19 cellular contexts compared by ENCODE assay signal in the genomic region with DNA sequence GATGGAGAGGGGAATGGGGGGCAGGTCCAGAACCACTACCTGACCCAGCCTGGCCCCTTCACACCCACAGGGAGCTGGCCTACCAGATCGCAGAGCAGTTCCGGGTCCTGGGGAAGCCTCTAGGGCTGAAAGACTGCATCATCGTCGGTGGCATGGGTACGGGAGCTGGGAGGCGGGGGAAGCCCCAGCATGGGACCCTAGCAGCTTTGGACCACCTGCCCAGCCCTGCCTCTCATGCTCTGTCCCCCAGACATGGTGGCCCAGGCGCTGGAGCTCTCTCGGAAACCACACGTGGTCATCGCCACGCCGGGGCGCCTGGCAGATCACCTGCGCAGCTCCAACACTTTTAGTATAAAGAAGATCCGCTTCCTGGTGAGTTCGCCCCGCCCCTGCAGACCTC. TPM values are rescaled to one million over a fixed set of nuclear protein-coding genes. Genes with fewer than 3 reads are reported as not detected.
DNase-seq lines count a peak whose midpoint lies in the region; ATAC-seq and TF ChIP-seq lines count a peak whose summit lies in the region.
"Had no signal": no experiment of that assay in that cellular context is flagged by ENCODE, and none has a peak within 500 bp of the region (broad histone marks: within the 10 kb centered on the region; RNA-seq: fewer than 3 reads in every experiment).

No MANE protein-coding gene starts in this region.

- 91 to 96% methylated on average over 10 to 17 of the region's 17 CpGs for WGBS in endodermal cell (ENCODE audit: insufficient coverage in 1 of 2, insufficient read length in 1 of 2), 2 experiments
- WGBS in heart right ventricle, 2 donors = 96% methylated on average over 17 of the region's 17 CpGs

- POLR2A ChIA-PET in RWPE1 (lab: Yijun Ruan, JAX; ENCODE audit: low non-redundant PET) = no interaction called here

- H3K27me3 ChIP-seq in endodermal cell (ENCODE audit: control insufficient read depth, insufficient read depth, low read length, poor library complexity, severe bottlenecking) (no peaks in the 10 kb centered on the region), heart right ventricle (no peaks in the 10 kb centered on the region)
- H3K27me3 ChIP-seq: tibial nerve had no signal

- no peaks in the 10 kb centered on the region for H3K4me1 ChIP-seq in endodermal cell (ENCODE audit: control insufficient read depth, insufficient read depth, low read length)
- peaks cover 11 to 33% (median 30%) of the 10 kb centered on the region in 9 donors for H3K4me1 ChIP-seq in heart right ventricle

- CTCF ChIA-PET in activated CD8-positive, alpha-beta memory T cell treated with anti-CD3 and anti-CD28 coated beads, Interleukin-2, amount 10 ng/mL, durations not matched to agents 7 days and 5 days (lab: Charles Lee) = no interaction called here
- CTCF ChIA-PET in RWPE1 (lab: Yijun Ruan, JAX) = no interaction called here

- H3K36me3 ChIP-seq in endodermal cell (ENCODE audit: control insufficient read depth, insufficient read depth, low read length) = peaks cover 20% of the 10 kb centered on the region
- peaks cover 0 to 63% (median 35%) of the 10 kb centered on the region in 9 donors for H3K36me3 ChIP-seq in heart right ventricle

- H3K9ac ChIP-seq in endodermal cell (ENCODE audit: extremely low read depth, low read length, poor library complexity, severe bottlenecking) = no peak overlapping the region

- H3K27me3 Mint-ChIP-seq in activated CD8-positive, alpha-beta memory T cell treated with anti-CD3 and anti-CD28 coated beads, Interleukin-2, amount 10 ng/mL, durations not matched to agents 7 days and 5 days = no peaks in the 10 kb centered on the region
- H3K27me3 Mint-ChIP-seq in endodermal cell (ENCODE audit: insufficient read depth) = no peaks in the 10 kb centered on the region

- no peaks in the 10 kb centered on the region for H3K9me3 Mint-ChIP-seq in activated CD8-positive, alpha-beta memory T cell treated with anti-CD3 and anti-CD28 coated beads, Interleukin-2, amount 10 ng/mL, durations not matched to agents 7 days and 5 days (ENCODE audit: low read depth)
- no peaks in the 10 kb centered on the region for H3K9me3 Mint-ChIP-seq in endodermal cell

- intact Hi-C loops in posterior vena cava (cut with DNase I) = no loop called here
- intact Hi-C loops in cardiac septum (cut with DNase I) = no loop called here
- intact Hi-C loops in heart right ventricle (cut with DNase I) = no loop called here

- no peak overlapping the region for H3K27ac Mint-ChIP-seq in activated CD8-positive, alpha-beta memory T cell treated with anti-CD3 and anti-CD28 coated beads, Interleukin-2, amount 10 ng/mL, durations not matched to agents 7 days and 5 days
- no peak overlapping the region for H3K27ac Mint-ChIP-seq in endodermal cell

- H3K27ac ChIP-seq in RWPE1 (peak overlapping the region; percentile 9; the same call in 1 of the 2 replicates), endodermal cell (ENCODE audit: low read depth, low read length) (no peak overlapping the region), heart right ventricle (no peak overlapping the region)
- H3K27ac ChIP-seq: tibial nerve had no signal

- H3K4me1 Mint-ChIP-seq in activated CD8-positive, alpha-beta memory T cell treated with anti-CD3 and anti-CD28 coated beads, Interleukin-2, amount 10 ng/mL, durations not matched to agents 7 days and 5 days = peaks cover 33% of the 10 kb centered on the region
- H3K4me1 Mint-ChIP-seq in endodermal cell = peaks cover 4% of the 10 kb centered on the region

- no peaks in the 10 kb centered on the region for H3K9me3 ChIP-seq in endodermal cell (ENCODE audit: control insufficient read depth, low read length)
- H3K9me3 ChIP-seq in heart right ventricle = no peaks in the 10 kb centered on the region
- H3K9me3 ChIP-seq: tibial nerve had no signal

- no peak for ATAC-seq in activated CD8-positive, alpha-beta memory T cell treated with anti-CD3 and anti-CD28 coated beads, Interleukin-2, amount 10 ng/mL, durations not matched to agents 7 days and 5 days
- ATAC-seq in activated CD4-positive, CD25-positive, alpha-beta regulatory T cell treated with anti-CD3 and anti-CD28 coated beads, Interleukin-2, amount 50 U/mL, for 24 hours = no peak
- ATAC-seq in heart right ventricle = no peak

- peaks cover 29% of the 10 kb centered on the region for H3K36me3 Mint-ChIP-seq in activated CD8-positive, alpha-beta memory T cell treated with anti-CD3 and anti-CD28 coated beads, Interleukin-2, amount 10 ng/mL, durations not matched to agents 7 days and 5 days
- peaks cover 36% of the 10 kb centered on the region for H3K36me3 Mint-ChIP-seq in endodermal cell (ENCODE audit: low read depth)

- no peak for DNase-seq in activated CD8-positive, alpha-beta memory T cell treated with anti-CD3 and anti-CD28 coated beads, Interleukin-2, amount 10 ng/mL, durations not matched to agents 7 days and 5 days
- DNase-seq in activated CD8-positive, alpha-beta memory T cell treated with anti-CD3 and anti-CD28 coated beads, Interleukin-2, amount 50 U/mL, for 4 hours = no peak
- DNase-seq in RWPE1 (ENCODE audit: low spot score) (no peak), endodermal cell (no peak), posterior vena cava (ENCODE audit: low spot score) (peak; percentile 78), cardiac septum (ENCODE audit: low spot score) (no peak), heart right ventricle (no peak)
- DNase-seq: activated CD4-positive, CD25-positive, alpha-beta regulatory T cell treated with anti-CD3 and anti-CD28 coated beads, Interleukin-2, amount 50 U/mL, for 72 hours; activated T-cell treated with anti-CD3 and anti-CD28 coated beads, Interleukin-2, amount 50 U/mL, for 1 hour; anterior cingulate cortex; DMS79 treated with DMSO at 0.1 percent for 48 hours; mesendoderm; NCI-H1105; NCI-H526; retina; stimulated activated naive CD4-positive, alpha-beta T cell had no signal

- TF ChIP-seq CTCF in RWPE1 (conservative IDR thresholded peaks at IDR 0.05; ENCODE audit: low read depth) (no peak), endodermal cell (conservative IDR thresholded peaks at IDR 0.05) (no peak), heart right ventricle (IDR thresholded peaks at IDR 0.05) (no peak)

- H3K4me3 ChIP-seq in endodermal cell (ENCODE audit: low read length) = no peak overlapping the region
- H3K4me3 ChIP-seq in heart right ventricle = no peak overlapping the region
- H3K4me3 ChIP-seq: tibial nerve had no signal

- peak overlapping the region; percentile 94 for H3K4me3 Mint-ChIP-seq in activated CD8-positive, alpha-beta memory T cell treated with anti-CD3 and anti-CD28 coated beads, Interleukin-2, amount 10 ng/mL, durations not matched to agents 7 days and 5 days
- peak overlapping the region; percentile 95 for H3K4me3 Mint-ChIP-seq in endodermal cell

RNA-seq across cellular contexts. Expression of a gene that starts 2.1 kb away (rescaled TPM):
- 10 to 100 TPM; 48.2 to 56.4 TPM for total RNA-seq in activated CD8-positive, alpha-beta memory T cell treated with anti-CD3 and anti-CD28 coated beads, Interleukin-2, amount 10 ng/mL, durations not matched to agents 7 days and 5 days
- total RNA-seq in endodermal cell = 10 to 100 TPM; 30.4 to 37.9 TPM
- 23.5 TPM for polyA plus RNA-seq in endodermal cell (2013, experiment 1 of 2)
- polyA plus RNA-seq in endodermal cell (2013, experiment 2 of 2) = 23.6 TPM
- total RNA-seq in posterior vena cava = 10 to 100 TPM; 28.8 to 28.9 TPM
- 22.9 TPM for total RNA-seq in cardiac septum
- total RNA-seq in heart right ventricle = 10 to 100 TPM; 16.2 to 29.8 (median 21.3) TPM
- polyA plus RNA-seq in heart right ventricle = 10 to 100 TPM; 44.4 to 74.5 TPM

RNA-seq across cellular contexts. Expression of a gene that starts 2.4 kb away (rescaled TPM):
- total RNA-seq in activated CD8-positive, alpha-beta memory T cell treated with anti-CD3 and anti-CD28 coated beads, Interleukin-2, amount 10 ng/mL, durations not matched to agents 7 days and 5 days = 100 to 1,000 TPM; 251 to 264 TPM
- total RNA-seq in endodermal cell = 100 to 1,000 TPM; 226 to 241 TPM
- 166 TPM for polyA plus RNA-seq in endodermal cell (2013, experiment 1 of 2)
- polyA plus RNA-seq in endodermal cell (2013, experiment 2 of 2) = 159 TPM
- 100 to 1,000 TPM; 139 to 141 TPM for total RNA-seq in posterior vena cava
- 133 TPM for total RNA-seq in cardiac septum
- total RNA-seq in heart right ventricle = 100 to 1,000 TPM; 102 to 157 (median 117) TPM
- 100 to 1,000 TPM; 166 to 302 TPM for polyA plus RNA-seq in heart right ventricle

RNA-seq across cellular contexts. Expression of a gene that starts 19.4 kb away (rescaled TPM):
- total RNA-seq in activated CD8-positive, alpha-beta memory T cell treated with anti-CD3 and anti-CD28 coated beads, Interleukin-2, amount 10 ng/mL, durations not matched to agents 7 days and 5 days = under 1 TPM in 1 of 2 experiments, not detected in 1; 0.26 TPM
- total RNA-seq in endodermal cell = 10 to 100 TPM; 21.5 to 31.2 TPM
- polyA plus RNA-seq in endodermal cell (2013, experiment 1 of 2) = 63.3 TPM
- 51.0 TPM for polyA plus RNA-seq in endodermal cell (2013, experiment 2 of 2)
- total RNA-seq in posterior vena cava = 10 to 100 TPM; 28.8 to 37.0 TPM
- 15.6 TPM for total RNA-seq in cardiac septum
- 10 to 100 TPM; 10.4 to 23.2 (median 13.6) TPM for total RNA-seq in heart right ventricle
- 10 to 100 TPM; 20.8 to 24.8 TPM for polyA plus RNA-seq in heart right ventricle
- total RNA-seq: T-helper 2 cell treated with Interferon-gamma antibody and Interleukin-4, amounts not matched to agents 100 ng/mL and 5 ng/mL, for 36 hours had no signal

RNA-seq across cellular contexts. Expression of a gene that starts 25.6 kb away (rescaled TPM):
- total RNA-seq in activated CD8-positive, alpha-beta memory T cell treated with anti-CD3 and anti-CD28 coated beads, Interleukin-2, amount 10 ng/mL, durations not matched to agents 7 days and 5 days = not detected
- total RNA-seq in endodermal cell (10 to 100 TPM; 16.6 to 25.5 TPM), posterior vena cava (1 to 10 TPM in 1 of 2 donors, under 1 TPM in 1; 0.38 to 1.5 TPM), cardiac septum (1.8 TPM), heart right ventricle (1 to 10 TPM in 6 of 10 donors, under 1 TPM in 4; 0.42 to 3.3 (median 1.3) TPM)
- polyA plus RNA-seq in endodermal cell (2013, experiment 1 of 2) = 16.9 TPM
- 19.0 TPM for polyA plus RNA-seq in endodermal cell (2013, experiment 2 of 2)
- polyA plus RNA-seq in heart right ventricle = under 1 TPM; 0.37 to 0.49 TPM
- total RNA-seq: T-helper 2 cell treated with Interferon-gamma antibody and Interleukin-4, amounts not matched to agents 100 ng/mL and 5 ng/mL, for 36 hours had no signal

Comparison
In these comparisons a context has a peak if more than half of its experiments do, and no peak if none do; other contexts are left out.
1. RNA of a gene that starts 19.4 kb away (total RNA-seq): 28.8 to 37.0 TPM in posterior vena cava, 21.5 to 31.2 TPM in endodermal cell, 15.6 TPM in cardiac septum (single experiment) and 10.4 to 23.2 TPM in heart right ventricle; 0.26 TPM in activated CD8-positive, alpha-beta memory T cell treated with anti-CD3 and anti-CD28 coated beads, Interleukin-2, amount 10 ng/mL, durations not matched to agents 7 days and 5 days; every median in the first group is over 4 times any median in the second.